Comparison of ENCODE assay signal across 21 cellular contexts in genomic region chr17:69187294-69187693, GRCh38. TPM values are rescaled to one million over a fixed set of nuclear protein-coding genes. Genes with fewer than 3 reads are reported as not detected.
"Had no signal": no experiment of that assay in that cellular context is flagged by ENCODE, and none has a peak within 500 bp of the region (broad histone marks: within the 10 kb centered on the region; RNA-seq: fewer than 3 reads in every experiment).

No MANE protein-coding gene starts in this region.

- H3K27ac ChIP-seq: dorsolateral prefrontal cortex, heart right ventricle, left ventricle myocardium inferior, lower lobe of right lung, pancreas, thyroid gland had no signal

- H3K36me3 ChIP-seq: lower lobe of right lung, pancreas, thyroid gland had no signal

- H3K36me3 Mint-ChIP-seq: type B pancreatic cell had no signal

- H3K9me3 Mint-ChIP-seq: naive thymus-derived CD4-positive, alpha-beta T cell; type B pancreatic cell had no signal

- H3K4me3 Mint-ChIP-seq: naive thymus-derived CD4-positive, alpha-beta T cell; neural crest cell; type B pancreatic cell had no signal

- H3K27ac Mint-ChIP-seq: naive thymus-derived CD4-positive, alpha-beta T cell; progenitor cell of endocrine pancreas; type B pancreatic cell had no signal

- FAIRE-seq: keratinocyte, pancreas, small intestine, urothelium cell line had no signal

- H3K27me3 ChIP-seq: dorsolateral prefrontal cortex, heart right ventricle, pancreas, thyroid gland had no signal

- H3K27me3 Mint-ChIP-seq: naive thymus-derived CD4-positive, alpha-beta T cell; progenitor cell of endocrine pancreas; type B pancreatic cell had no signal

- ATAC-seq: heart right ventricle; lower lobe of right lung; naive thymus-derived CD4-positive, alpha-beta T cell; pancreas; right cardiac atrium had no signal

- DNase-seq: cortex of kidney; dorsolateral prefrontal cortex; effector CD8-positive, alpha-beta T cell; foreskin melanocyte; heart right ventricle; left ventricle myocardium inferior; lower lobe of right lung; mesenchymal stem cell; naive thymus-derived CD4-positive, alpha-beta T cell; occipital lobe; pancreas; right cardiac atrium; small intestine; stimulated activated CD4-positive, alpha-beta T cell treated with anti-CD3 and anti-CD28 coated beads, Interleukin-2, amount 100 ng/mL, for 48 hours; stimulated activated naive CD4-positive, alpha-beta T cell treated with Interleukin-2 at 50 U/mL for 16 hours; thyroid gland had no signal

- H3K4me1 ChIP-seq: heart right ventricle, left ventricle myocardium inferior, lower lobe of right lung, pancreas, thyroid gland had no signal

- H3K9me3 ChIP-seq: heart right ventricle, left ventricle myocardium inferior, lower lobe of right lung, pancreas, thyroid gland had no signal

- H3K4me1 Mint-ChIP-seq: naive thymus-derived CD4-positive, alpha-beta T cell had no signal

- H3K4me3 ChIP-seq: dorsolateral prefrontal cortex, heart right ventricle, left ventricle myocardium inferior, lower lobe of right lung, pancreas, thyroid gland had no signal

RNA-seq across cellular contexts. Expression of gene ABCA10, which starts 41.3 kb away (rescaled TPM):
- polyA plus RNA-seq: naive thymus-derived CD4-positive, alpha-beta T cell had no signal

RNA-seq across cellular contexts. Expression of gene ABCA6, which starts 45.6 kb away (rescaled TPM):
- polyA plus RNA-seq: naive thymus-derived CD4-positive, alpha-beta T cell had no signal
